In genomic region chr2:68753318-68753717, GRCh38 we compare ENCODE assay signal across 14 cellular contexts. TPM values are rescaled to one million over a fixed set of nuclear protein-coding genes. Genes with fewer than 3 reads are reported as not detected.
DNase-seq lines count a peak whose midpoint lies in the region; ATAC-seq and TF ChIP-seq lines count a peak whose summit lies in the region.
"Had no signal": no experiment of that assay in that cellular context is flagged by ENCODE, and none has a peak within 500 bp of the region (broad histone marks: within the 10 kb centered on the region; RNA-seq: fewer than 3 reads in every experiment).

No MANE protein-coding gene starts in this region.

- CTCF ChIA-PET in Calu3 (lab: Charles Lee) = interaction anchor here (0.7 to 0.8 kb wide), 3 partner anchors 13 to 172 kb away, joined by 3 read pairs; no protein-coding TSS in a partner anchor

- BruUV-seq in Calu3 (replicated peaks; lab: Mats Ljungman, UMichigan) = no TSS peak

- 35 to 48% methylated on average over 4 of the region's 4 CpGs for WGBS in body of pancreas, 2 donors

- no peaks in the 10 kb centered on the region for H3K9me3 ChIP-seq in body of pancreas

- DNase-seq in stimulated activated naive CD8-positive, alpha-beta T cell treated with anti-CD3 and anti-CD28 coated beads, Interleukin-15, Interleukin-2, amounts not matched to agents 100 U/mL and 50 U/mL, for 24 hours = no peak
- peak in 1 of 2 donors; percentile 14 for DNase-seq in activated T-cell treated with anti-CD3 and anti-CD28 coated beads, Interleukin-2, amount 50 U/mL, for 72 hours
- DNase-seq in memory B cell (ENCODE audit: low spot score in 2 of 2) (peak in 1 of 2 donors; percentile 2), body of pancreas (no peak), Calu3 (no peak)
- DNase-seq: aorta, GF-D8, kidney, MG63 had no signal

- no peaks in the 10 kb centered on the region for H3K36me3 ChIP-seq in body of pancreas (replicated peaks in 1 of 2; ENCODE audit: insufficient read depth in 1 of 2, low read depth in 2 of 2)
- H3K36me3 ChIP-seq: MG63 had no signal

- H3K4me1 ChIP-seq in body of pancreas = peaks cover 4% of the 10 kb centered on the region

- H3K27ac Mint-ChIP-seq in stimulated activated naive CD8-positive, alpha-beta T cell treated with anti-CD3 and anti-CD28 coated beads, Interleukin-15, Interleukin-2, amounts not matched to agents 100 ng/mL and 50 ng/mL, for 24 hours = peak overlapping the region; percentile 86
- peak overlapping the region; percentile 99 for H3K27ac Mint-ChIP-seq in activated T-cell treated with anti-CD3 and anti-CD28 coated beads, Interleukin-2, amount 50 U/mL, for 72 hours
- peak overlapping the region; percentile 94 for H3K27ac Mint-ChIP-seq in memory B cell
- H3K27ac Mint-ChIP-seq in Calu3 (ENCODE audit: unreplicated experiment) = no peak overlapping the region
- H3K27ac Mint-ChIP-seq: WTC11 had no signal

- intact Hi-C loops in body of pancreas (cut with DNase I) = loop anchor here (5.0 kb wide), 1 partner anchor 174 kb away; no protein-coding TSS in a partner anchor
- intact Hi-C loops in Calu3 (cut with micrococcal nuclease; ENCODE audit: unreplicated experiment) = no loop called here

- no peak overlapping the region for H3K27ac ChIP-seq in body of pancreas
- H3K27ac ChIP-seq: hepatocyte had no signal

- no peak for ATAC-seq in stimulated activated naive CD8-positive, alpha-beta T cell treated with anti-CD3 and anti-CD28 coated beads, Interleukin-15, Interleukin-2, amounts not matched to agents 100 U/mL and 50 U/mL, for 24 hours
- ATAC-seq in activated T-cell treated with anti-CD3 and anti-CD28 coated beads, Interleukin-2, amount 50 U/mL, for 72 hours (replicated peaks in 1 of 2) = no peak
- ATAC-seq in memory B cell (ENCODE audit: low read depth) (peak; percentile 57), body of pancreas (no peak), HG02981 (IDR thresholded peaks at IDR 0.05; ENCODE audit: unreplicated experiment) (no peak), HG03565 (IDR thresholded peaks at IDR 0.05; ENCODE audit: unreplicated experiment) (no peak)
- ATAC-seq: WTC11 had no signal

- peak overlapping the region; percentile 57 for H3K4me3 Mint-ChIP-seq in stimulated activated naive CD8-positive, alpha-beta T cell treated with anti-CD3 and anti-CD28 coated beads, Interleukin-15, Interleukin-2, amounts not matched to agents 100 ng/mL and 50 ng/mL, for 24 hours
- peak overlapping the region; percentile 65 to 93 for H3K4me3 Mint-ChIP-seq in activated T-cell treated with anti-CD3 and anti-CD28 coated beads, Interleukin-2, amount 50 U/mL, for 72 hours
- peak overlapping the region; percentile 18 for H3K4me3 Mint-ChIP-seq in memory B cell
- H3K4me3 Mint-ChIP-seq in Calu3 (ENCODE audit: low read depth, unreplicated experiment) = no peak overlapping the region
- H3K4me3 Mint-ChIP-seq: WTC11 had no signal

- no peaks in the 10 kb centered on the region for H3K27me3 Mint-ChIP-seq in stimulated activated naive CD8-positive, alpha-beta T cell treated with anti-CD3 and anti-CD28 coated beads, Interleukin-15, Interleukin-2, amounts not matched to agents 100 ng/mL and 50 ng/mL, for 24 hours
- H3K27me3 Mint-ChIP-seq in activated T-cell treated with anti-CD3 and anti-CD28 coated beads, Interleukin-2, amount 50 U/mL, for 72 hours (ENCODE audit: low read depth) = no peaks in the 10 kb centered on the region
- H3K27me3 Mint-ChIP-seq in memory B cell (no peaks in the 10 kb centered on the region), Calu3 (ENCODE audit: unreplicated experiment) (peaks cover 48% of the 10 kb centered on the region)

- peaks cover 10% of the 10 kb centered on the region for H3K9me3 Mint-ChIP-seq in stimulated activated naive CD8-positive, alpha-beta T cell treated with anti-CD3 and anti-CD28 coated beads, Interleukin-15, Interleukin-2, amounts not matched to agents 100 ng/mL and 50 ng/mL, for 24 hours
- H3K9me3 Mint-ChIP-seq in activated T-cell treated with anti-CD3 and anti-CD28 coated beads, Interleukin-2, amount 50 U/mL, for 72 hours = peaks cover 7% of the 10 kb centered on the region in 2 donors
- H3K9me3 Mint-ChIP-seq in memory B cell (peaks cover 8% of the 10 kb centered on the region), Calu3 (ENCODE audit: low read depth, unreplicated experiment) (no peaks in the 10 kb centered on the region)

- H3K4me1 Mint-ChIP-seq in stimulated activated naive CD8-positive, alpha-beta T cell treated with anti-CD3 and anti-CD28 coated beads, Interleukin-15, Interleukin-2, amounts not matched to agents 100 ng/mL and 50 ng/mL, for 24 hours (ENCODE audit: low read depth) = peaks cover 85% of the 10 kb centered on the region
- peaks cover 86% of the 10 kb centered on the region for H3K4me1 Mint-ChIP-seq in activated T-cell treated with anti-CD3 and anti-CD28 coated beads, Interleukin-2, amount 50 U/mL, for 72 hours (ENCODE audit: low read depth)
- H3K4me1 Mint-ChIP-seq in memory B cell (peaks cover 45% of the 10 kb centered on the region), Calu3 (ENCODE audit: low read depth, unreplicated experiment) (peaks cover 9% of the 10 kb centered on the region)

- no peak overlapping the region for H3K4me3 ChIP-seq in body of pancreas
- H3K4me3 ChIP-seq: hepatocyte, MG63 had no signal

- no peaks in the 10 kb centered on the region for H3K27me3 ChIP-seq in body of pancreas
- H3K27me3 ChIP-seq: hepatocyte, MG63 had no signal

- no peak for TF ChIP-seq POLR2A in body of pancreas (IDR thresholded peaks at IDR 0.05)

- H3K36me3 Mint-ChIP-seq in stimulated activated naive CD8-positive, alpha-beta T cell treated with anti-CD3 and anti-CD28 coated beads, Interleukin-15, Interleukin-2, amounts not matched to agents 100 ng/mL and 50 ng/mL, for 24 hours (ENCODE audit: low read depth) = peaks cover 58% of the 10 kb centered on the region
- peaks cover 16 to 39% of the 10 kb centered on the region in 2 donors for H3K36me3 Mint-ChIP-seq in activated T-cell treated with anti-CD3 and anti-CD28 coated beads, Interleukin-2, amount 50 U/mL, for 72 hours (ENCODE audit: insufficient read depth in 2 of 2)
- peaks cover 32% of the 10 kb centered on the region for H3K36me3 Mint-ChIP-seq in memory B cell
- H3K36me3 Mint-ChIP-seq in Calu3 (ENCODE audit: insufficient read depth, unreplicated experiment) = no peaks in the 10 kb centered on the region
- H3K36me3 Mint-ChIP-seq: WTC11 had no signal

- TF ChIP-seq CTCF in body of pancreas (IDR thresholded peaks at IDR 0.05) (no peak), Calu3 (IDR thresholded peaks at IDR 0.05; ENCODE audit: unreplicated experiment) (no peak)

RNA-seq across cellular contexts. Expression of gene ARHGAP25, which starts 18.7 kb away (rescaled TPM):
- total RNA-seq in activated T-cell treated with anti-CD3 and anti-CD28 coated beads, Interleukin-2, amount 50 U/mL, for 72 hours = 10 to 100 TPM; 38.3 to 49.5 TPM
- 1 to 10 TPM; 4.2 to 6.6 TPM for total RNA-seq in body of pancreas
- 0.51 TPM in 1 of 2 replicates, not detected in the other for total RNA-seq in Calu3 (2022)

Comparison
In these comparisons a context has a peak if more than half of its experiments do, and no peak if none do; other contexts are left out.
1. RNA of gene ARHGAP25, which starts 18.7 kb away (total RNA-seq): 38.3 to 49.5 TPM in activated T-cell treated with anti-CD3 and anti-CD28 coated beads, Interleukin-2, amount 50 U/mL, for 72 hours; 4.2 to 6.6 TPM in body of pancreas and 0.51 TPM in Calu3; every median in the first group is over 4 times any median in the second.